ENCODE assay signal across 29 cellular contexts in the genomic region with DNA sequence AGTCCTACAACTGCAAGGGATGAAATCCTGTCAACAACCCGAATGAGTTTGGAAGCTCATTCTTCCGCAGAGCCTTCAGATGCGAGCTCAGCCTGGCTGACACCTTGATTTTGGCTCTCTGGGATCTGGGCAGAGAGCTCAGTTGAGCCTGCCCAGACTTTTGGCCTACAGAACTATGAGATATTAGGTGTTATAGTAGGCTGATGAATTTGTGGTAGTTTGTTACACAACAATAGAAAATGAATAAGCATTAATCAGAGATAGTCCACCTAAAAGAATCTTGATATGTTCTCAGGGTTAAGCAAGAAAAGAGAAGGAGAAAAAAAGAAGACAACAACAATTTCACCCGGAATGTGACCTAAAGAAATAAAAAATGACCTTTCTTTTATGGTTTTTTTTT. TPM values are rescaled to one million over a fixed set of nuclear protein-coding genes. Genes with fewer than 3 reads are reported as not detected.
DNase-seq lines count a peak whose midpoint lies in the region; ATAC-seq and TF ChIP-seq lines count a peak whose summit lies in the region.
"Had no signal": no experiment of that assay in that cellular context is flagged by ENCODE, and none has a peak within 500 bp of the region (broad histone marks: within the 10 kb centered on the region; RNA-seq: fewer than 3 reads in every experiment).

No MANE protein-coding gene starts in this region.

- no peaks in the 10 kb centered on the region for H3K9me3 ChIP-seq in transverse colon
- H3K9me3 ChIP-seq: BLaER1 treated with 17β-estradiol and CSF1 and Interleukin-3, amounts not matched to agents 10 nM and 100 nM; HAP-1; lower lobe of right lung; ovary; upper lobe of left lung had no signal

- peaks cover 3% of the 10 kb centered on the region for H3K9me3 Mint-ChIP-seq in activated naive CD4-positive, alpha-beta T cell treated with anti-CD3 and anti-CD28 coated beads, Interleukin-2, amount 10 ng/mL, durations not matched to agents 7 days and 5 days
- H3K9me3 Mint-ChIP-seq in activated B cell treated with CpG ODN at 0.5 μM for 24 hours, result no peaks in the 10 kb centered on the region
- H3K9me3 Mint-ChIP-seq in activated naive CD8-positive, alpha-beta T cell treated with anti-CD3 and anti-CD28 coated beads, Interleukin-2, amount 50 U/mL, for 24 hours, result peaks cover 8% of the 10 kb centered on the region
- no peaks in the 10 kb centered on the region for H3K9me3 Mint-ChIP-seq in stimulated activated memory B cell treated with anti-CD40 and anti-IgM and Interleukin-4, amounts not matched to agents 10 μg/mL and 1 μg/mL and 100 μg/mL, for 72 hours
- H3K9me3 Mint-ChIP-seq: IgD-negative memory B cell, nephron progenitor cell had no signal

- TF ChIP-seq POLR2A in transverse colon (IDR thresholded peaks at IDR 0.05), result no peak

- peak overlapping the region; percentile 88 for H3K27ac Mint-ChIP-seq in activated naive CD4-positive, alpha-beta T cell treated with anti-CD3 and anti-CD28 coated beads, Interleukin-2, amount 10 ng/mL, durations not matched to agents 7 days and 5 days
- no peak overlapping the region for H3K27ac Mint-ChIP-seq in activated B cell treated with CpG ODN at 0.5 μM for 24 hours
- H3K27ac Mint-ChIP-seq in activated naive CD8-positive, alpha-beta T cell treated with anti-CD3 and anti-CD28 coated beads, Interleukin-2, amount 50 U/mL, for 24 hours, result peak overlapping the region; percentile 92
- H3K27ac Mint-ChIP-seq in stimulated activated memory B cell treated with anti-CD40 and anti-IgM and Interleukin-4, amounts not matched to agents 10 μg/mL and 1 μg/mL and 100 μg/mL, for 72 hours, result peak overlapping the region; percentile 85
- H3K27ac Mint-ChIP-seq: nephron progenitor cell had no signal

- in situ Hi-C loops in transverse colon (cut with MboI; ENCODE audit: low pct_ligation_motif_present in 1 of 4, low pct_unique_long_range_greater_than_20kb in 1 of 4, low sequenced_read_pairs in 3 of 4), result no loop called here

- ATAC-seq in activated B cell treated with CpG ODN at 0.5 μM for 24 hours (ENCODE audit: low read depth), result no peak
- no peak for ATAC-seq in activated naive CD8-positive, alpha-beta T cell treated with anti-CD3 and anti-CD28 coated beads, Interleukin-2, amount 50 U/mL, for 24 hours
- ATAC-seq in stimulated activated memory B cell treated with anti-CD40 and anti-IgM and Interleukin-4, amounts not matched to agents 10 μg/mL and 1 μg/mL and 100 μg/mL, for 72 hours, result no peak
- no peak for ATAC-seq in HG03469 (IDR thresholded peaks at IDR 0.05; ENCODE audit: unreplicated experiment)
- ATAC-seq: lower lobe of right lung had no signal

- H3K4me1 ChIP-seq in transverse colon, result no peaks in the 10 kb centered on the region
- H3K4me1 ChIP-seq: HAP-1 had no signal

- H3K27me3 ChIP-seq in transverse colon, result no peaks in the 10 kb centered on the region
- H3K27me3 ChIP-seq: BLaER1 treated with 17β-estradiol and CSF1 and Interleukin-3, amounts not matched to agents 10 nM and 100 nM; ovary; upper lobe of left lung had no signal

- DNase-seq in activated naive CD4-positive, alpha-beta T cell treated with anti-CD3 and anti-CD28 coated beads, Interleukin-2, amount 10 ng/mL, durations not matched to agents 7 days and 5 days, result no peak
- no peak for DNase-seq in activated naive CD4-positive, alpha-beta T cell (lab: John Stamatoyannopoulos, UW)
- DNase-seq in activated B cell treated with CpG ODN at 0.5 μM for 24 hours (no peak), transverse colon (no peak)
- no peak for DNase-seq in activated naive CD8-positive, alpha-beta T cell treated with anti-CD3 and anti-CD28 coated beads, Interleukin-2, amount 50 U/mL, for 24 hours
- DNase-seq: activated effector memory CD4-positive, alpha-beta T cell treated with Interleukin-2 at 50 U/mL for 16 hours; amygdala; COR-L47; DMS79 treated with DMSO at 0.1 percent for 48 hours; effector CD4-positive, alpha-beta T cell; GF-D8; kidney; lower lobe of right lung; NCI-H1105; NCI-H1930; NCI-H524 treated with DMSO at 0.1 percent for 48 hours; nephron progenitor cell; ovary; substantia nigra; SW 1271; upper lobe of left lung had no signal

- POLR2A ChIA-PET in activated B cell treated with CpG ODN at 0.5 μM for 24 hours (lab: Charles Lee), result no interaction called here

- CTCF ChIA-PET in activated naive CD4-positive, alpha-beta T cell treated with anti-CD3 and anti-CD28 coated beads, Interleukin-2, amount 10 ng/mL, durations not matched to agents 7 days and 5 days (lab: Charles Lee), result interaction anchor here (0.9 to 5.0 kb wide), 2 partner anchors 30 to 59 kb away, joined by 4 to 16 read pairs; a partner anchor contains a TSS
- CTCF ChIA-PET in activated B cell treated with CpG ODN at 0.5 μM for 24 hours (lab: Charles Lee), result no interaction called here

- H3K27me3 Mint-ChIP-seq in activated naive CD4-positive, alpha-beta T cell treated with anti-CD3 and anti-CD28 coated beads, Interleukin-2, amount 10 ng/mL, durations not matched to agents 7 days and 5 days, result no peaks in the 10 kb centered on the region
- no peaks in the 10 kb centered on the region for H3K27me3 Mint-ChIP-seq in activated B cell treated with CpG ODN at 0.5 μM for 24 hours
- no peaks in the 10 kb centered on the region for H3K27me3 Mint-ChIP-seq in activated naive CD8-positive, alpha-beta T cell treated with anti-CD3 and anti-CD28 coated beads, Interleukin-2, amount 50 U/mL, for 24 hours
- H3K27me3 Mint-ChIP-seq in stimulated activated memory B cell treated with anti-CD40 and anti-IgM and Interleukin-4, amounts not matched to agents 10 μg/mL and 1 μg/mL and 100 μg/mL, for 72 hours, result no peaks in the 10 kb centered on the region
- H3K27me3 Mint-ChIP-seq: IgD-negative memory B cell had no signal

- no peak overlapping the region for H3K4me3 Mint-ChIP-seq in activated naive CD4-positive, alpha-beta T cell treated with anti-CD3 and anti-CD28 coated beads, Interleukin-2, amount 10 ng/mL, durations not matched to agents 7 days and 5 days
- H3K4me3 Mint-ChIP-seq in activated B cell treated with CpG ODN at 0.5 μM for 24 hours, result peak overlapping the region; percentile 19
- H3K4me3 Mint-ChIP-seq in activated naive CD8-positive, alpha-beta T cell treated with anti-CD3 and anti-CD28 coated beads, Interleukin-2, amount 50 U/mL, for 24 hours, result peak overlapping the region; percentile 71
- H3K4me3 Mint-ChIP-seq in stimulated activated memory B cell treated with anti-CD40 and anti-IgM and Interleukin-4, amounts not matched to agents 10 μg/mL and 1 μg/mL and 100 μg/mL, for 72 hours, result no peak overlapping the region
- H3K4me3 Mint-ChIP-seq: nephron progenitor cell had no signal

- no peak overlapping the region for H3K4me3 ChIP-seq in transverse colon
- H3K4me3 ChIP-seq: BLaER1 treated with 17β-estradiol and CSF1 and Interleukin-3, amounts not matched to agents 10 nM and 100 nM; HAP-1; lower lobe of right lung; ovary; skin epidermis; upper lobe of left lung had no signal

- TF ChIP-seq CTCF in activated B cell treated with CpG ODN at 0.5 μM for 24 hours (IDR thresholded peaks at IDR 0.05) (no peak), transverse colon (IDR thresholded peaks at IDR 0.05) (no peak)

- peaks cover 84% of the 10 kb centered on the region for H3K4me1 Mint-ChIP-seq in activated naive CD4-positive, alpha-beta T cell treated with anti-CD3 and anti-CD28 coated beads, Interleukin-2, amount 10 ng/mL, durations not matched to agents 7 days and 5 days
- peaks cover 46% of the 10 kb centered on the region for H3K4me1 Mint-ChIP-seq in activated B cell treated with CpG ODN at 0.5 μM for 24 hours
- peaks cover 95% of the 10 kb centered on the region for H3K4me1 Mint-ChIP-seq in activated naive CD8-positive, alpha-beta T cell treated with anti-CD3 and anti-CD28 coated beads, Interleukin-2, amount 50 U/mL, for 24 hours
- peaks cover 59% of the 10 kb centered on the region for H3K4me1 Mint-ChIP-seq in stimulated activated memory B cell treated with anti-CD40 and anti-IgM and Interleukin-4, amounts not matched to agents 10 μg/mL and 1 μg/mL and 100 μg/mL, for 72 hours

- H3K27ac ChIP-seq in transverse colon, result no peak overlapping the region
- H3K27ac ChIP-seq: lower lobe of right lung, ovary, upper lobe of left lung had no signal

- no peak for TF ChIP-seq EP300 in transverse colon (IDR thresholded peaks at IDR 0.05; ENCODE audit: low read depth)

- 63 to 90% methylated on average over 1 to 4 of the region's 4 CpGs for WGBS in transverse colon (ENCODE audit: low coverage in 1 of 2), 2 donors

- intact Hi-C loops in activated B cell treated with CpG ODN at 0.5 μM for 24 hours (cut with micrococcal nuclease) (loop anchor here (2.0 kb wide), 1 partner anchor 14 kb away; no protein-coding TSS in a partner anchor), transverse colon (cut with DNase I; ENCODE audit: low total_unique reads) (no loop called here)

- H3K36me3 ChIP-seq in transverse colon, result no peaks in the 10 kb centered on the region
- H3K36me3 ChIP-seq: BLaER1 treated with 17β-estradiol and CSF1 and Interleukin-3, amounts not matched to agents 10 nM and 100 nM; HAP-1; lower lobe of right lung; ovary; upper lobe of left lung had no signal

- H3K36me3 Mint-ChIP-seq in activated naive CD4-positive, alpha-beta T cell treated with anti-CD3 and anti-CD28 coated beads, Interleukin-2, amount 10 ng/mL, durations not matched to agents 7 days and 5 days, result peaks cover 18% of the 10 kb centered on the region
- no peaks in the 10 kb centered on the region for H3K36me3 Mint-ChIP-seq in activated B cell treated with CpG ODN at 0.5 μM for 24 hours (ENCODE audit: low read depth)
- peaks cover 14% of the 10 kb centered on the region for H3K36me3 Mint-ChIP-seq in activated naive CD8-positive, alpha-beta T cell treated with anti-CD3 and anti-CD28 coated beads, Interleukin-2, amount 50 U/mL, for 24 hours (ENCODE audit: low read depth)
- H3K36me3 Mint-ChIP-seq in stimulated activated memory B cell treated with anti-CD40 and anti-IgM and Interleukin-4, amounts not matched to agents 10 μg/mL and 1 μg/mL and 100 μg/mL, for 72 hours, result no peaks in the 10 kb centered on the region
- H3K36me3 Mint-ChIP-seq: IgD-negative memory B cell had no signal

RNA-seq across cellular contexts. Expression of a gene that starts 30.4 kb away (rescaled TPM):
- total RNA-seq in activated B cell treated with CpG ODN at 0.5 μM for 24 hours (2.3 and 2.9 TPM in 2 replicates), transverse colon (1 to 10 TPM in 2 of 4 donors, not detected in 2; 2.5 to 2.6 TPM)
- total RNA-seq: fibroblast of villous mesenchyme, renal cortical epithelial cell had no signal

RNA-seq across cellular contexts. Expression of a gene that starts 54.9 kb away (rescaled TPM):
- total RNA-seq in activated B cell treated with CpG ODN at 0.5 μM for 24 hours (0.49 and 0.93 TPM in 2 replicates), transverse colon (1 to 10 TPM in 2 of 4 donors, not detected in 2; 1.9 to 4.0 TPM)
- total RNA-seq: fibroblast of villous mesenchyme, renal cortical epithelial cell had no signal

Comparison
In these comparisons a context has a peak if more than half of its experiments do, and no peak if none do; other contexts are left out.
1. H3K4me3 Mint-ChIP-seq: peak in activated B cell treated with CpG ODN at 0.5 μM for 24 hours (single experiment) and activated naive CD8-positive, alpha-beta T cell treated with anti-CD3 and anti-CD28 coated beads, Interleukin-2, amount 50 U/mL, for 24 hours (single experiment); none in activated naive CD4-positive, alpha-beta T cell treated with anti-CD3 and anti-CD28 coated beads, Interleukin-2, amount 10 ng/mL, durations not matched to agents 7 days and 5 days (single experiment) and stimulated activated memory B cell treated with anti-CD40 and anti-IgM and Interleukin-4, amounts not matched to agents 10 μg/mL and 1 μg/mL and 100 μg/mL, for 72 hours (single experiment).